ENCODE assay signal across 1 cellular context in genomic region chr19:10835754-10836477, GRCh38.
TF ChIP-seq lines count a peak whose summit lies in the region.

TMED1 (minus strand) TSS chr19:10836212; CDS start chr19:10836191, 21 bp downstream.

TF ChIP-seq in HepG2, 621 proteins besides CTCF, POLR2A, EP300 and RAD21 (continued from another document and continues in another):
- no peak for TF ChIP-seq TERF1 (CRISPR knock-in tag; IDR thresholded peaks at IDR 0.05)
- TF ChIP-seq PRPF4 (IDR thresholded peaks at IDR 0.05; ENCODE audit: low read depth, low read length, poor library complexity, severe bottlenecking), result no peak
- no peak for TF ChIP-seq NFIC (IDR thresholded peaks at IDR 0.05; ENCODE audit: low read length)
- no peak for TF ChIP-seq FOXA3 (CRISPR knock-in tag; IDR thresholded peaks at IDR 0.05)
- TF ChIP-seq ZNF460 (CRISPR knock-in tag; IDR thresholded peaks at IDR 0.05; ENCODE audit: borderline replicate concordance), result no peak; the same call in 1 of the 2 replicates
- no peak for TF ChIP-seq MED8 (CRISPR knock-in tag; IDR thresholded peaks at IDR 0.05; ENCODE audit: insufficient replicate concordance)
- peak; percentile 75; the same call in 1 of the 2 replicates for TF ChIP-seq SPEN (CRISPR knock-in tag; IDR thresholded peaks at IDR 0.05; ENCODE audit: low read depth)
- peak; percentile 17 for TF ChIP-seq ZC3H13 (CRISPR knock-in tag; IDR thresholded peaks at IDR 0.05)
- no peak for TF ChIP-seq RBM22 (optimal IDR thresholded peaks at IDR 0.05; ENCODE audit: low read length)
- no peak for TF ChIP-seq GATAD2A (CRISPR knock-in tag; IDR thresholded peaks at IDR 0.05)
- TF ChIP-seq TBX2 (CRISPR knock-in tag; IDR thresholded peaks at IDR 0.05; ENCODE audit: borderline replicate concordance), result peak; percentile 71
- TF ChIP-seq SP2 (CRISPR knock-in tag; IDR thresholded peaks at IDR 0.05), result peak; percentile 69
- peak; percentile 86 for TF ChIP-seq YY1 (IDR thresholded peaks at IDR 0.05; ENCODE audit: insufficient read depth, insufficient replicate concordance, low read depth, low read length)
- TF ChIP-seq UBTF (CRISPR knock-in tag; IDR thresholded peaks at IDR 0.05), result peak; percentile 64
- no peak for TF ChIP-seq ZNF281 (CRISPR knock-in tag; IDR thresholded peaks at IDR 0.05; ENCODE audit: borderline replicate concordance)
- TF ChIP-seq DMTF1 (CRISPR knock-in tag; IDR thresholded peaks at IDR 0.05), result peak; percentile 83
- TF ChIP-seq ZNF337 (CRISPR knock-in tag; IDR thresholded peaks at IDR 0.05; ENCODE audit: borderline replicate concordance, low read depth), result no peak
- TF ChIP-seq HMGXB4 (CRISPR knock-in tag; IDR thresholded peaks at IDR 0.05; ENCODE audit: borderline replicate concordance in 1 of 2, low read depth in 1 of 2), result peak; percentile 53; a peak in 3 of 4 replicates
- TF ChIP-seq FOXJ3 (CRISPR knock-in tag; IDR thresholded peaks at IDR 0.05; ENCODE audit: borderline replicate concordance), result 0 out of 2 replicates have a peak, but pooled peaks have one; percentile 31
- TF ChIP-seq ASH2L (IDR thresholded peaks at IDR 0.05; ENCODE audit: insufficient read length, low read depth, low read length), result no peak
- no peak; the same call in 1 of the 2 replicates for TF ChIP-seq HOMEZ (CRISPR knock-in tag; IDR thresholded peaks at IDR 0.05; ENCODE audit: low read depth)
- no peak for TF ChIP-seq ZHX2 (IDR thresholded peaks at IDR 0.05; ENCODE audit: low read depth)
- TF ChIP-seq ZHX2 (CRISPR knock-in tag; IDR thresholded peaks at IDR 0.05; ENCODE audit: borderline replicate concordance), result no peak
- TF ChIP-seq ZNF44 (CRISPR knock-in tag; IDR thresholded peaks at IDR 0.05), result no peak
- TF ChIP-seq MIER3 (CRISPR knock-in tag; IDR thresholded peaks at IDR 0.05; ENCODE audit: borderline replicate concordance), result no peak; the same call in 1 of the 2 replicates
- no peak; the same call in 1 of the 2 replicates for TF ChIP-seq NCOA2 (CRISPR knock-in tag; IDR thresholded peaks at IDR 0.05)
- TF ChIP-seq NPAS2 (CRISPR knock-in tag; IDR thresholded peaks at IDR 0.05; ENCODE audit: borderline replicate concordance), result no peak
- TF ChIP-seq RARG (CRISPR knock-in tag; IDR thresholded peaks at IDR 0.05; ENCODE audit: low read depth), result 0 out of 2 replicates have a peak, but pooled peaks have one; percentile 75
- peak; percentile 34; the same call in 1 of the 2 replicates for TF ChIP-seq ZNF414 (CRISPR knock-in tag; IDR thresholded peaks at IDR 0.05)
- TF ChIP-seq CEBPZ (IDR thresholded peaks at IDR 0.05; ENCODE audit: low read length), result no peak
- no peak for TF ChIP-seq CHD4 (IDR thresholded peaks at IDR 0.05; ENCODE audit: borderline replicate concordance, low read length)
- TF ChIP-seq MXD4 (CRISPR knock-in tag; IDR thresholded peaks at IDR 0.05), result 0 out of 2 replicates have a peak, but pooled peaks have one; percentile 14
- TF ChIP-seq ZNF883 (CRISPR knock-in tag; IDR thresholded peaks at IDR 0.05; ENCODE audit: not compliant biosample characterization), result peak; percentile 24
- no peak for TF ChIP-seq ZNF780A (CRISPR knock-in tag; IDR thresholded peaks at IDR 0.05)
